In the genomic region with DNA sequence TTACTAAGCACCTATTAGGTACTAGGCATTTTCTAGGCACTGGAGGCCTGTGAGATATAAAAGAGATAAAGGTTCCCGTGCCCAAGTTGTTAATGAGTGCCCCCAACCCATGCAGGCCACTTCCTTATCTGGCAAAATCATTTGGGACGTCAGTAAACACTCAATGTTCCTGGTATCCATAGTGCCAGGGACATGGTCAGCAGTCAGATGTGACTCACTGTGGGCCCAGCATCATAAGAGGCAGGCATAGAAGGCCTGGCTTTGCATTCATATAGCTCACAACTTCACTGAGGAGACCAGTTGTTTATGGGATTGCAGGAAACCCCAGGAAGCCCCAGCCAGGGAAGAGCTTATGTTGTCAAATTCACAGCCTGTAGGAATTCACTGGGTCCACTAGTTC, we compare ENCODE assay signal across 21 cellular contexts.
A peak's percentile ranks its signal among the peaks of the same experiment; 100 is the strongest.
DNase-seq lines count a peak whose midpoint lies in the region; ATAC-seq, FAIRE-seq and TF ChIP-seq lines count a peak whose summit lies in the region.
"Had no signal": no experiment of that assay in that cellular context is flagged by ENCODE, and none has a peak within 500 bp of the region (broad histone marks: within the 10 kb centered on the region; RNA-seq: fewer than 3 reads in every experiment).

No MANE protein-coding gene starts in this region.

- no peaks in the 10 kb centered on the region for H3K27me3 ChIP-seq in bronchial epithelial cell (ENCODE audit: control insufficient read depth, insufficient read depth, low read length)
- H3K27me3 ChIP-seq in CD4-positive, alpha-beta memory T cell (ENCODE audit: insufficient read depth, low read length): no peaks in the 10 kb centered on the region
- H3K27me3 ChIP-seq: BLaER1, Peyer's patch had no signal

- no peaks in the 10 kb centered on the region for H3K36me3 Mint-ChIP-seq in activated T-cell treated with anti-CD3 and anti-CD28 coated beads, Interleukin-2, amount 50 U/mL, for 24 hours (ENCODE audit: low read depth)
- no peaks in the 10 kb centered on the region for H3K36me3 Mint-ChIP-seq in activated T-cell treated with anti-CD3 and anti-CD28 coated beads, Interleukin-2, amount 50 U/mL, for 4 hours (ENCODE audit: insufficient read depth)
- no peaks in the 10 kb centered on the region for H3K36me3 Mint-ChIP-seq in CD4-positive, alpha-beta memory T cell
- H3K36me3 Mint-ChIP-seq: CD8-positive, alpha-beta memory T cell had no signal

- no peak overlapping the region for H3K27ac ChIP-seq in CD4-positive, alpha-beta memory T cell (ENCODE audit: low read depth, low read length)
- H3K27ac ChIP-seq in RWPE1: no peak overlapping the region
- H3K27ac ChIP-seq: BLaER1, Peyer's patch had no signal

- no peak overlapping the region for H3K4me3 ChIP-seq in bronchial epithelial cell (ENCODE audit: low read depth, low read length)
- H3K4me3 ChIP-seq in CD4-positive, alpha-beta memory T cell (ENCODE audit: low read length in 2 of 2): no peak overlapping the region
- H3K4me3 ChIP-seq: BLaER1, Peyer's patch had no signal

- CTCF ChIA-PET in CD4-positive, alpha-beta memory T cell (lab: Charles Lee; ENCODE audit: partially characterized antibody): interaction anchor here (1.1 to 1.4 kb wide), 2 partner anchors 14 to 20 kb away, joined by 3 to 4 read pairs; no protein-coding TSS in a partner anchor
- CTCF ChIA-PET in RWPE1 (lab: Yijun Ruan, JAX): no interaction called here

- no peak overlapping the region for H3K4me3 Mint-ChIP-seq in activated T-cell treated with anti-CD3 and anti-CD28 coated beads, Interleukin-2, amount 50 U/mL, for 24 hours
- no peak overlapping the region for H3K4me3 Mint-ChIP-seq in activated T-cell treated with anti-CD3 and anti-CD28 coated beads, Interleukin-2, amount 50 U/mL, for 4 hours
- H3K4me3 Mint-ChIP-seq in CD4-positive, alpha-beta memory T cell: no peak overlapping the region

- peaks cover 7% of the 10 kb centered on the region for H3K4me1 ChIP-seq in CD4-positive, alpha-beta memory T cell (ENCODE audit: insufficient read depth, low read length)

- H3K9me3 Mint-ChIP-seq in activated T-cell treated with anti-CD3 and anti-CD28 coated beads, Interleukin-2, amount 50 U/mL, for 24 hours: no peaks in the 10 kb centered on the region
- no peaks in the 10 kb centered on the region for H3K9me3 Mint-ChIP-seq in activated T-cell treated with anti-CD3 and anti-CD28 coated beads, Interleukin-2, amount 50 U/mL, for 4 hours
- peaks cover 0 to 2% (median 0%) of the 10 kb centered on the region in 8 donors for H3K9me3 Mint-ChIP-seq in CD4-positive, alpha-beta memory T cell

- FAIRE-seq in HTR-8/SVneo (lab: Jason Lieb, UNC) (peak; percentile 51), bronchial epithelial cell (lab: Jason Lieb, UNC) (peak; percentile 43), urothelium cell line (lab: Jason Lieb, UNC) (peak; percentile 73)
- FAIRE-seq: D721Med had no signal

- ATAC-seq in activated T-cell treated with anti-CD3 and anti-CD28 coated beads, Interleukin-2, amount 50 U/mL, for 4 hours: no peak

- H3K27me3 Mint-ChIP-seq in activated T-cell treated with anti-CD3 and anti-CD28 coated beads, Interleukin-2, amount 50 U/mL, for 24 hours: peaks cover 47% of the 10 kb centered on the region
- peaks cover 4% of the 10 kb centered on the region for H3K27me3 Mint-ChIP-seq in activated T-cell treated with anti-CD3 and anti-CD28 coated beads, Interleukin-2, amount 50 U/mL, for 4 hours (ENCODE audit: low read depth)
- no peaks in the 10 kb centered on the region for H3K27me3 Mint-ChIP-seq in CD4-positive, alpha-beta memory T cell

- peak; percentile 24 for DNase-seq in activated T-cell treated with anti-CD3 and anti-CD28 coated beads, Interleukin-2, amount 50 U/mL, for 24 hours
- no peak for DNase-seq in activated T-cell treated with anti-CD3 and anti-CD28 coated beads, Interleukin-2, amount 50 U/mL, for 4 hours
- DNase-seq in HTR-8/SVneo (ENCODE audit: insufficient read length, low spot score) (no peak), bronchial epithelial cell (ENCODE audit: low read depth) (no peak), urothelium cell line (ENCODE audit: low spot score) (no peak), RWPE1 (ENCODE audit: low spot score) (no peak), C1 segment of cervical spinal cord (lab: John Stamatoyannopoulos, UW) (no peak)
- DNase-seq in CD4-positive, alpha-beta memory T cell: no peak
- DNase-seq: CD8-positive, alpha-beta memory T cell; DMS79 treated with DMSO at 0.1 percent for 48 hours; H7; NCI-H1092 treated with DMSO at 0.1 percent for 48 hours; NCI-H146; NCI-H2081; NCI-H2171 treated with DMSO at 0.1 percent for 48 hours; NCI-H446 treated with DMSO at 0.1 percent for 48 hours; NCI-H69; SHP77 treated with DMSO at 0.1 percent for 48 hours had no signal

- no peak overlapping the region for H3K27ac Mint-ChIP-seq in activated T-cell treated with anti-CD3 and anti-CD28 coated beads, Interleukin-2, amount 50 U/mL, for 24 hours
- H3K27ac Mint-ChIP-seq in CD4-positive, alpha-beta memory T cell: no peak overlapping the region

- H3K4me1 Mint-ChIP-seq in activated T-cell treated with anti-CD3 and anti-CD28 coated beads, Interleukin-2, amount 50 U/mL, for 24 hours (ENCODE audit: low read depth): peaks cover 12% of the 10 kb centered on the region
- peaks cover 12% of the 10 kb centered on the region for H3K4me1 Mint-ChIP-seq in activated T-cell treated with anti-CD3 and anti-CD28 coated beads, Interleukin-2, amount 50 U/mL, for 4 hours (ENCODE audit: low read depth)
- H3K4me1 Mint-ChIP-seq in CD4-positive, alpha-beta memory T cell: peaks cover 3 to 15% (median 4%) of the 10 kb centered on the region in 4 donors

- no peaks in the 10 kb centered on the region for H3K36me3 ChIP-seq in bronchial epithelial cell (ENCODE audit: control insufficient read depth, insufficient read depth, low read length)
- H3K36me3 ChIP-seq in CD4-positive, alpha-beta memory T cell (ENCODE audit: insufficient read depth, low read length): no peaks in the 10 kb centered on the region
- H3K36me3 ChIP-seq: BLaER1, Peyer's patch had no signal

- intact Hi-C loops in CD4-positive, alpha-beta memory T cell (cut with micrococcal nuclease): no loop called here

- no peaks in the 10 kb centered on the region for H3K9me3 ChIP-seq in CD4-positive, alpha-beta memory T cell (ENCODE audit: control insufficient read depth in 1 of 2, low read length in 2 of 2)

- TF ChIP-seq CTCF in bronchial epithelial cell (IDR thresholded peaks at IDR 0.05; ENCODE audit: insufficient read depth, low read length, severe bottlenecking) (no peak), RWPE1 (conservative IDR thresholded peaks at IDR 0.05; ENCODE audit: low read depth) (no peak)

- POLR2A ChIA-PET in CD4-positive, alpha-beta memory T cell (lab: Charles Lee; ENCODE audit: partially characterized antibody): interaction anchor here (0.5 kb wide), 1 partner anchor 10 kb away, joined by 3 read pairs; no protein-coding TSS in a partner anchor
- POLR2A ChIA-PET in RWPE1 (lab: Yijun Ruan, JAX; ENCODE audit: low non-redundant PET): no interaction called here
